In the genomic region with DNA sequence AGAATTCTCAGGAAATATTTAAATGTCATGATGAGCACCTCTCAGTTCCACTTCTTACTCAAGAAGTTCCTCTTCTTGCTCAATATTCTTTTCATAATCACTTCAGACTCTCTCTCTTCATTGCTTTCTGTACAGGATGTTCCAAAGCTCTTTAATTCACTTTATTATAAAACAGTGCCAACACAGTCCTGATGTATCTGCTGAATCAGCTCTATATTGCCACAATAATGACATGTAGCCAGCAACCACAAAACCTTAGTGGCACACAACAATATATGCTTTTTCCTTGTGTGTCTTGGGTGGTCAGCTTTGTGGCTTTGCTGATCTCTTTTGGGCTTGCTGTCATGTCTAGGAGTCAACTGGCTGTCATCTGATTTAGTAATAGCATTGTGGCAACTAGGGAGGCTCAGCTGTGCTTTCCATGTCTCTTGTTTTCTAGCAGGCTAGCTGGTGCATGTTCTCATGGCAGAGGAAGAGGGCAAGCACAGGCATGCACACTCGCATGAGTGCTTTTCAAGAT, we compare ENCODE assay signal across 8 cellular contexts. TPM values are rescaled to one million over a fixed set of nuclear protein-coding genes. Genes with fewer than 3 reads are reported as not detected.
A peak's percentile ranks its signal among the peaks of the same experiment; 100 is the strongest.
DNase-seq lines count a peak whose midpoint lies in the region; ATAC-seq and TF ChIP-seq lines count a peak whose summit lies in the region.

No MANE protein-coding gene starts in this region.

- H2BK120ac ChIP-seq in mesenchymal stem cell (ENCODE audit: low read depth, low read length): no peak overlapping the region

- H2AFZ ChIP-seq in mesenchymal stem cell (ENCODE audit: low read depth, low read length): no peak overlapping the region

- H2BK12ac ChIP-seq in mesenchymal stem cell (ENCODE audit: low read length in 2 of 2): no peak overlapping the region

- no peak overlapping the region for H3K18ac ChIP-seq in mesenchymal stem cell (ENCODE audit: low read depth in 1 of 2, low read length in 2 of 2)

- no peak overlapping the region for H3K4ac ChIP-seq in mesenchymal stem cell (ENCODE audit: low read depth in 1 of 2, low read length in 2 of 2)

- H2AK5ac ChIP-seq in mesenchymal stem cell (ENCODE audit: low read length, severe bottlenecking): no peak overlapping the region

- H3K4me1 ChIP-seq in mesenchymal stem cell (ENCODE audit: control insufficient read depth, insufficient read depth, low read depth, low read length): peaks cover under 1% of the 10 kb centered on the region

- no peak overlapping the region for H3K9ac ChIP-seq in mesenchymal stem cell (ENCODE audit: low read length)

- no peaks in the 10 kb centered on the region for H3K27me3 ChIP-seq in mesenchymal stem cell (ENCODE audit: control insufficient read depth in 1 of 2, insufficient read depth in 1 of 2, low read length in 2 of 2)

- H4K91ac ChIP-seq in mesenchymal stem cell (ENCODE audit: low read length): no peak overlapping the region

- no peaks in the 10 kb centered on the region for H3K79me1 ChIP-seq in mesenchymal stem cell (replicated peaks; ENCODE audit: low read length, poor library complexity, severe bottlenecking)

- H2BK5ac ChIP-seq in mesenchymal stem cell (ENCODE audit: low read depth, low read length, poor library complexity, severe bottlenecking): no peak overlapping the region

- in situ Hi-C loops in GM13976 (cut with MboI; ENCODE audit: low sequenced_read_pairs, unreplicated experiment): no loop called here

- no peak for TF ChIP-seq CTCF in GM13976 (IDR thresholded peaks at IDR 0.05; ENCODE audit: borderline replicate concordance, control extremely low read depth, extremely low read depth, insufficient read depth, missing control alignments)

- no peak overlapping the region for H2BK15ac ChIP-seq in mesenchymal stem cell (ENCODE audit: low read depth, poor library complexity, severe bottlenecking)

- H3K27ac ChIP-seq in mesenchymal stem cell (ENCODE audit: low read length, poor library complexity, severe bottlenecking): no peak overlapping the region

- H3K4me2 ChIP-seq in mesenchymal stem cell (ENCODE audit: low read length, poor library complexity, severe bottlenecking): no peak overlapping the region

- ATAC-seq in GM18520 (IDR thresholded peaks at IDR 0.05; ENCODE audit: unreplicated experiment): peak; percentile 49
- peak; percentile 48 for ATAC-seq in HG02884 (IDR thresholded peaks at IDR 0.05; ENCODE audit: unreplicated experiment)

- no peaks in the 10 kb centered on the region for H3K36me3 ChIP-seq in mesenchymal stem cell (ENCODE audit: control insufficient read depth in 1 of 2, insufficient read depth in 2 of 2, low read depth in 1 of 2, low read length in 2 of 2)

- no peak overlapping the region for H3K4me3 ChIP-seq in mesenchymal stem cell (ENCODE audit: insufficient read depth in 1 of 2, low read depth in 1 of 2, low read length in 2 of 2)

- peak; percentile 67 for DNase-seq in NOMO-1 treated with dmso at 0.1 percent for 144 hours (lab: John Stamatoyannopoulos, UW; ENCODE audit: unreplicated experiment)
- DNase-seq in mesenchymal stem cell: no peak
- DNase-seq in HT-29 (ENCODE audit: low spot score): no peak
- no peak for DNase-seq in putamen (ENCODE audit: low spot score)
- no peak for DNase-seq in mucosa of gallbladder (ENCODE audit: low spot score)
- no peak for DNase-seq in GM13976 (ENCODE audit: low spot score)

- no CpG with 5 or more reads among the region's 1 CpG for WGBS in mesenchymal stem cell

- peaks cover 6% of the 10 kb centered on the region for H3K9me3 ChIP-seq in mesenchymal stem cell (ENCODE audit: control insufficient read depth, low read length)

- no peak overlapping the region for H3K23ac ChIP-seq in mesenchymal stem cell (ENCODE audit: low read length in 2 of 2)

- no peak overlapping the region for H3K14ac ChIP-seq in mesenchymal stem cell (ENCODE audit: low read length in 2 of 2)

- peak overlapping the region; percentile 28 for H4K8ac ChIP-seq in mesenchymal stem cell (ENCODE audit: low read length)

RNA-seq across cellular contexts. Expression of a gene that starts 52.8 kb away (rescaled TPM):
- polyA plus RNA-seq in mesenchymal stem cell (2013, experiment 1 of 2): 9.0 TPM
- polyA plus RNA-seq in mesenchymal stem cell (2013, experiment 2 of 2): 9.8 TPM
- 3.2 and 3.5 TPM in 2 replicates for total RNA-seq in HT-29 (2014; rRNA removed; shearing (Covaris generic))
- 11.1 TPM for total RNA-seq in mucosa of gallbladder
